ENCODE assay signal across 11 cellular contexts in the genomic region with DNA sequence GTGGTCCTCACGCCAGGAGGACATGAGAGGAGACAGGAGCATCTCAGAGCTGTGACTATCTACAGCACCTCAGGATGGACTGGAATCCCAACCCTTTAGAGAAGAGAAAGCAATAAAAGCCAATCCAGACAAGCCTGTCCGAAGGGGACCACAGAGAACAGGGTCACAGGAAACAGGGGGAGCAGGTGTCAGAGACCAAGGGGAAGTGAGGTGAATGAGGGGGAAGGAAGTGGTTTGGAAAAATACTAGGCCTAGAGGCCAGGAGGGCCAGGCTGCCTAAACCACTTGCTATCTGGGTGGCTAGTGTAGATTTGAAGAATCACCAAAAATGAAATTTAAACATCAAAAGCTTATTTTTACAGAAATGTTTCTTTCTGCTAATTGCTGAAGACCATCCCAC. TPM values are rescaled to one million over a fixed set of nuclear protein-coding genes. Genes with fewer than 3 reads are reported as not detected.
A peak's percentile ranks its signal among the peaks of the same experiment; 100 is the strongest.
DNase-seq lines count a peak whose midpoint lies in the region; ATAC-seq and TF ChIP-seq lines count a peak whose summit lies in the region.
"Had no signal": no experiment of that assay in that cellular context is flagged by ENCODE, and none has a peak within 500 bp of the region (broad histone marks: within the 10 kb centered on the region; RNA-seq: fewer than 3 reads in every experiment).

No MANE protein-coding gene starts in this region.

- intact Hi-C loops in esophagus squamous epithelium (cut with DNase I), result no loop called here

- peak overlapping the region; percentile 67 to 92 (median 76) for H3K4me3 Mint-ChIP-seq in immature natural killer cell

- no peaks in the 10 kb centered on the region for H3K9me3 ChIP-seq in esophagus squamous epithelium

- no peaks in the 10 kb centered on the region for H3K27me3 ChIP-seq in esophagus squamous epithelium

- H3K4me1 Mint-ChIP-seq in immature natural killer cell, result peaks cover 62 to 74% of the 10 kb centered on the region in 2 donors

- WGBS in esophagus squamous epithelium, 2 donors, result 38 to 42% methylated on average over 2 of the region's 2 CpGs

- TF ChIP-seq CTCF in esophagus squamous epithelium (IDR thresholded peaks at IDR 0.05), result no peak
- no peak for TF ChIP-seq CTCF in omental fat pad (IDR thresholded peaks at IDR 0.05)

- peak; percentile 65 to 74 (median 71) for DNase-seq in immature natural killer cell
- no peak for DNase-seq in AML-193 (lab: John Stamatoyannopoulos, UW)
- no peak for DNase-seq in NCI-H1694 (lab: John Stamatoyannopoulos, UW)
- DNase-seq in esophagus squamous epithelium (lab: John Stamatoyannopoulos, UW), result no peak
- no peak for DNase-seq in omental fat pad (ENCODE audit: low spot score)
- DNase-seq: activated CD4-positive, alpha-beta T cell treated with anti-CD3 and anti-CD28 coated beads for 1 hour; dermis blood vessel endothelial cell; islet precursor cell had no signal

- peak; percentile 50 for ATAC-seq in GM18868 (IDR thresholded peaks at IDR 0.05; ENCODE audit: unreplicated experiment)
- ATAC-seq in GM21723 (IDR thresholded peaks at IDR 0.05; ENCODE audit: unreplicated experiment), result peak; percentile 78
- peak; percentile 66 for ATAC-seq in HG03558 (IDR thresholded peaks at IDR 0.05; ENCODE audit: extremely low read depth, unreplicated experiment)
- no peak for ATAC-seq in omental fat pad (ENCODE audit: low FRiP score)

- peaks cover 3 to 7% (median 4%) of the 10 kb centered on the region in 3 donors for H3K27me3 Mint-ChIP-seq in immature natural killer cell (ENCODE audit: low read depth in 3 of 3)

- H3K36me3 ChIP-seq in esophagus squamous epithelium, result peaks cover 0 to 97% (median under 1%) of the 10 kb centered on the region in 3 donors

- H3K27ac ChIP-seq in esophagus squamous epithelium, result no peak overlapping the region

- no peaks in the 10 kb centered on the region for H3K9me3 Mint-ChIP-seq in immature natural killer cell

- peaks cover 20 to 47% (median 29%) of the 10 kb centered on the region in 3 donors for H3K36me3 Mint-ChIP-seq in immature natural killer cell

- H3K4me3 ChIP-seq in esophagus squamous epithelium, result no peak overlapping the region

- H3K27ac Mint-ChIP-seq in immature natural killer cell, result peak overlapping the region in 5 of 6 donors; percentile 61 to 87 (median 74)

- no peak for TF ChIP-seq POLR2A in esophagus squamous epithelium (IDR thresholded peaks at IDR 0.05)

- H3K4me1 ChIP-seq in esophagus squamous epithelium, result no peaks in the 10 kb centered on the region

RNA-seq across cellular contexts. Expression of gene TMTC4, which starts 16.2 kb away (rescaled TPM):
- 1 to 10 TPM; 2.2 to 6.5 (median 5.8) TPM for polyA plus RNA-seq in immature natural killer cell
- 10 to 100 TPM in 1 of 4 donors, 1 to 10 TPM in 3; 7.5 to 14.1 (median 8.4) TPM for total RNA-seq in esophagus squamous epithelium
- total RNA-seq in omental fat pad, result 10 to 100 TPM in 3 of 4 donors, 1 to 10 TPM in 1; 9.2 to 16.9 (median 12.9) TPM

Comparison
In these comparisons a context has a peak if more than half of its experiments do, and no peak if none do; other contexts are left out.
1. DNase-seq: peak in immature natural killer cell (3 of 3); none in AML-193 (0 of 2), NCI-H1694 (single experiment), esophagus squamous epithelium (single experiment) and omental fat pad (single experiment).